Comparison of ENCODE assay signal across 8 cellular contexts in the genomic region with DNA sequence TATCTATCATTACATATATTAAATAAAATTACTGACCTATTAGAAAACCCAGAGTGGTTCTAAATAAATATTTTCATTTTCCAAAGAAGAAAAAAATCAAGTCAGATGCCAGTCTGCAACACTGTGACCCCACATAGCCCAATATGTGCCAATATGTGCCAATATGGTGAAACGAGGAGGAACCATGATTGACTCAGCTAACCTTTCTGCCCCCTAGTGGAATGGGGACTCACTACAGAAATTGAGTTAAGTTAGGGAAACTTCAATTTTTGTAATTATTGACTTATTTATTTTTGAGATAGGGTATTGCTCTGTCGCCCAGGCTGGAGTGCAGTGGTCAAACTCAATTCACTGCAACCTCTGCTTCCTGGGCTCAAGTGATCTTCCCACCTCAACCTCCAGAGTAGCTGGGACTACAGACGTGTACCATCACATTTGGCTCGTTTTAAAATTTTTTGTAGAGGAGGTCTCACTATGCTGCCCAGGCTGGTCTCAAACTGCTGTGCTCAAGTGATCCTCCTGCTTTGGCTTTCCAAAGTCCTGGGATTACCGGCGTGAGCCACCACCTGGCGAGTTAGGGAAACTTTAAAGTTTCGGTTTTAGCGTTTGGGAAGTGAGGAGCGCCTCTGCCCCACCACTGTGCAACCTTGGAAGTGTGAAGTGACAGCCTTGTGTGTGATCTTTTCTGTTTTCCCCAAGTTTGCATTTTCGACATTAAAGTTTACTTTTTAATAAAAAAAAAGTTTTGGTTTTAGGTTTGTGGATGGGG.
A peak's percentile ranks its signal among the peaks of the same experiment; 100 is the strongest.
DNase-seq lines count a peak whose midpoint lies in the region; ATAC-seq and TF ChIP-seq lines count a peak whose summit lies in the region.

No MANE protein-coding gene starts in this region.

- no peaks in the 10 kb centered on the region for H3K36me3 ChIP-seq in SU-DHL-6 (ENCODE audit: low read length)

- H2AFZ ChIP-seq in SU-DHL-6 (ENCODE audit: low read depth, low read length, severe bottlenecking), result peak overlapping the region; percentile 21

- no peaks in the 10 kb centered on the region for H3K9me3 ChIP-seq in SU-DHL-6 (ENCODE audit: insufficient read depth, low read length)

- H3K4me2 ChIP-seq in SU-DHL-6 (ENCODE audit: low read depth, low read length, poor library complexity, severe bottlenecking), result peak overlapping the region; percentile 26

- ATAC-seq in HG02973 (IDR thresholded peaks at IDR 0.05; ENCODE audit: unreplicated experiment) (no peak), GM18870 (IDR thresholded peaks at IDR 0.05; ENCODE audit: unreplicated experiment) (no peak)

- peak; percentile 69 for TF ChIP-seq CTCF in SU-DHL-6 (IDR thresholded peaks at IDR 0.05; ENCODE audit: insufficient read depth, low read length, poor library complexity, severe bottlenecking)

- no peak overlapping the region for H3K9ac ChIP-seq in SU-DHL-6 (ENCODE audit: low read length)

- DNase-seq in NCI-H2171 treated with DMSO at 0.1 percent for 48 hours (lab: John Stamatoyannopoulos, UW), result peak; percentile 1
- no peak for DNase-seq in NCI-H2171 (lab: John Stamatoyannopoulos, UW)
- DNase-seq in HCEC 1CT, result peak; percentile 3
- peak; percentile 12 for DNase-seq in kidney glomerular epithelial cell (lab: John Stamatoyannopoulos, UW)
- DNase-seq in amniotic stem cell (lab: John Stamatoyannopoulos, UW), result no peak

- H3K9me2 ChIP-seq in SU-DHL-6 (replicated peaks; ENCODE audit: insufficient read depth, low read length), result no peaks in the 10 kb centered on the region

- H3K27ac ChIP-seq in SU-DHL-6 (ENCODE audit: low read depth, low read length), result no peak overlapping the region

- no peak overlapping the region for H3K4me3 ChIP-seq in SU-DHL-6 (ENCODE audit: insufficient read depth, low read length, poor library complexity, severe bottlenecking)

- H3K79me2 ChIP-seq in SU-DHL-6 (ENCODE audit: insufficient read depth, low read length), result no peaks in the 10 kb centered on the region

- H3F3A ChIP-seq in SU-DHL-6 (ENCODE audit: insufficient read depth), result no peaks in the 10 kb centered on the region

- H3K27me3 ChIP-seq in SU-DHL-6 (ENCODE audit: low read length), result no peaks in the 10 kb centered on the region

- H4K20me1 ChIP-seq in SU-DHL-6 (ENCODE audit: low read depth, low read length), result no peaks in the 10 kb centered on the region

Comparison
In these comparisons a context has a peak if more than half of its experiments do, and no peak if none do; other contexts are left out.
1. DNase-seq: peak in NCI-H2171 treated with DMSO at 0.1 percent for 48 hours (single experiment), HCEC 1CT (single experiment) and kidney glomerular epithelial cell (single experiment); none in NCI-H2171 (single experiment) and amniotic stem cell (single experiment).